In the genomic region with DNA sequence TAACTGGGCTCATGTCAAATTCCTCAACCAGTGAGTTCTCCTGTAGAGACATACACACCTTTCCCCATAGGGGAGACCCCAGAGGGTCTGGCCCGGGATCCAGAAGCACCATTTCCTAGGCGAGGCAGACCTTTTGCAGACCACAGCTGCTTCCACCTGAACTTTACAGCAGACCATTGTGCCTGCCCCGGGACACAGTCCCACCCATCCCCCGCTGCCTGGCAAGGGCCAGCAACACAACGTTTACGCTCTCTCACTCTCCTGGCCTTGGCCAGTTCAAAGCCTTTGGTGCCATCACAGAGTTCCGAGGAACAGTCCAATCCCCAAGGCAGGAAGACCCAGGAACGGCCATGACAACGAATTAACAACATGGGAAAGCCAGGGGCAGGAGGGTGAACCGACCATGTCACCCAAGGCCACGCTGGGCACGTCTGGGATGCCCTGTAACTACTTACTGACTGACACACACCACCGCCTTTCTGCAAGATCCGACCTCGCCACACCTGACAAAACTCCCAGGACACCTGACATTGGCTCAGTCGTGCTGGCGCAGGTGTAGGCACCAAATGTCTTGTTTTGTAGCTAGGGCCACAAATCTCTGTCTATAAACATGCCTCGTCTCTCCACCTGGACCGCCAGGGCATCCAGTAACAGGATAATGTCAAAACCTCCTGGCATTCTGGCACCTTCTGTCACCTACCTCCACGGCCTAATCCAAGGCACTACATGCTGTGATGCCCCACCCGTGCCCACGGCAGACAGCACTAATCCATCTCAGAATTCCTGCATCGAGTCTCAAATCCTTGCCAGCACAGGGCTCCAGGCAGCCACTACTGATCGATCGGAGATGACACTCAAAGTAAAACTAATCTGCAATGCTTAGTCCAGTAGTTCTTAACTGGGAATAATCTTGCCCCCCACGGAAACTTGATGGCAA, we compare ENCODE assay signal across 9 cellular contexts. TPM values are rescaled to one million over a fixed set of nuclear protein-coding genes. Genes with fewer than 3 reads are reported as not detected.
DNase-seq lines count a peak whose midpoint lies in the region; ATAC-seq and TF ChIP-seq lines count a peak whose summit lies in the region.
"Had no signal": no experiment of that assay in that cellular context is flagged by ENCODE, and none has a peak within 500 bp of the region (broad histone marks: within the 10 kb centered on the region; RNA-seq: fewer than 3 reads in every experiment).

No MANE protein-coding gene starts in this region.

- peaks cover 92% of the 10 kb centered on the region for H3K4me1 Mint-ChIP-seq in activated CD8-positive, alpha-beta T cell treated with anti-CD3 and anti-CD28 coated beads for 36 hours (ENCODE audit: low read depth)

- no peaks in the 10 kb centered on the region for H3K27me3 Mint-ChIP-seq in activated CD8-positive, alpha-beta T cell treated with anti-CD3 and anti-CD28 coated beads for 36 hours

- DNase-seq in GM23248 (no peak), right atrium auricular region (ENCODE audit: low spot score) (no peak), NCI-H526 treated with DMSO at 0.1 percent for 48 hours (lab: John Stamatoyannopoulos, UW) (no peak), NCI-H1436 (lab: John Stamatoyannopoulos, UW) (no peak), UCSD-AML1 (lab: John Stamatoyannopoulos, UW; ENCODE audit: unreplicated experiment) (no peak)
- DNase-seq in activated CD8-positive, alpha-beta T cell treated with anti-CD3 and anti-CD28 coated beads for 36 hours, result no peak
- no peak for DNase-seq in stimulated activated CD4-positive, alpha-beta T cell treated with anti-CD3 and anti-CD28 coated beads, Interleukin-1b, Interleukin-23, amount 100 ng/mL, for 48 hours
- DNase-seq: NCI-H524 had no signal

- TF ChIP-seq CTCF in activated CD8-positive, alpha-beta T cell treated with anti-CD3 and anti-CD28 coated beads for 36 hours (IDR thresholded peaks at IDR 0.05), result no peak
- no peak for TF ChIP-seq CTCF in right atrium auricular region (IDR thresholded peaks at IDR 0.05)

- intact Hi-C loops in activated CD8-positive, alpha-beta T cell treated with anti-CD3 and anti-CD28 coated beads for 36 hours (cut with micrococcal nuclease), result no loop called here

- no peaks in the 10 kb centered on the region for H3K9me3 Mint-ChIP-seq in activated CD8-positive, alpha-beta T cell treated with anti-CD3 and anti-CD28 coated beads for 36 hours

- H3K27me3 ChIP-seq in GM23248 (replicated peaks; ENCODE audit: insufficient read depth), result no peaks in the 10 kb centered on the region
- no peaks in the 10 kb centered on the region for H3K27me3 ChIP-seq in right atrium auricular region
- H3K27me3 ChIP-seq in skeletal muscle satellite cell (ENCODE audit: control insufficient read depth, insufficient read depth, low read length), result no peaks in the 10 kb centered on the region

- 89 to 91% methylated on average over 26 of the region's 26 CpGs for WGBS in GM23248 (ENCODE audit: low coverage in 1 of 2, low lambda C conversion rate in 2 of 2, missing lambda C conversion rate in 2 of 2), 2 experiments

- H3K27ac Mint-ChIP-seq in activated CD8-positive, alpha-beta T cell treated with anti-CD3 and anti-CD28 coated beads for 36 hours, result peak overlapping the region; percentile 100

- in situ Hi-C loops in GM23248 (cut with MboI), result no loop called here

- H3K9ac ChIP-seq in GM23248 (peak overlapping the region; percentile 1; the same call in 1 of the 2 replicates), skeletal muscle satellite cell (ENCODE audit: low read depth, low read length) (peak overlapping the region; percentile 77)

- no peak overlapping the region for H2AFZ ChIP-seq in GM23248

- H3K4me3 ChIP-seq in GM23248, result no peak overlapping the region
- no peak overlapping the region for H3K4me3 ChIP-seq in right atrium auricular region
- no peak overlapping the region for H3K4me3 ChIP-seq in skeletal muscle satellite cell (ENCODE audit: low read length)

- no peaks in the 10 kb centered on the region for H3K9me3 ChIP-seq in GM23248 (ENCODE audit: low read depth)
- H3K9me3 ChIP-seq in right atrium auricular region, result no peaks in the 10 kb centered on the region
- no peaks in the 10 kb centered on the region for H3K9me3 ChIP-seq in skeletal muscle satellite cell (replicated peaks; ENCODE audit: low read length)

- peaks cover 79% of the 10 kb centered on the region for H3K36me3 ChIP-seq in GM23248 (ENCODE audit: low read depth)
- H3K36me3 ChIP-seq in right atrium auricular region, result peaks cover 92% of the 10 kb centered on the region
- H3K36me3 ChIP-seq in skeletal muscle satellite cell (ENCODE audit: insufficient read depth, low read length), result peaks cover 91% of the 10 kb centered on the region

- peaks cover 89% of the 10 kb centered on the region for H3K36me3 Mint-ChIP-seq in activated CD8-positive, alpha-beta T cell treated with anti-CD3 and anti-CD28 coated beads for 36 hours (ENCODE audit: low read depth)

- no peaks in the 10 kb centered on the region for H3K9me2 ChIP-seq in GM23248 (ENCODE audit: insufficient read depth)

- no peak for ATAC-seq in activated CD8-positive, alpha-beta T cell treated with anti-CD3 and anti-CD28 coated beads for 36 hours

- peak overlapping the region; percentile 87 for H3K27ac ChIP-seq in GM23248
- peak overlapping the region; percentile 98 to 99 for H3K27ac ChIP-seq in right atrium auricular region

- peaks cover 98% of the 10 kb centered on the region for H3K79me2 ChIP-seq in GM23248 (ENCODE audit: insufficient read depth)

- peaks cover 5% of the 10 kb centered on the region; the same call in 1 of the 2 replicates for H4K20me1 ChIP-seq in GM23248 (ENCODE audit: insufficient read depth)

- no peak overlapping the region for H3K4me2 ChIP-seq in GM23248 (ENCODE audit: unreplicated experiment)
- peak overlapping the region; percentile 42 for H3K4me2 ChIP-seq in skeletal muscle satellite cell (ENCODE audit: low read length)

- peaks cover 94% of the 10 kb centered on the region for H3F3A ChIP-seq in GM23248 (ENCODE audit: insufficient read depth)

- peaks cover 64% of the 10 kb centered on the region for H3K4me1 ChIP-seq in GM23248 (ENCODE audit: insufficient read depth)
- H3K4me1 ChIP-seq in right atrium auricular region, result peaks cover 0 to 100% of the 10 kb centered on the region in 2 donors
- H3K4me1 ChIP-seq in skeletal muscle satellite cell (ENCODE audit: control insufficient read depth, insufficient read depth, low read length), result peaks cover 89% of the 10 kb centered on the region

- CTCF ChIA-PET in activated CD8-positive, alpha-beta T cell treated with anti-CD3 and anti-CD28 coated beads for 36 hours (lab: Charles Lee), result interaction anchor here (1.0 to 1.3 kb wide), 4 partner anchors 8 to 134 kb away, joined by 3 read pairs; no protein-coding TSS in a partner anchor

- POLR2A ChIA-PET in activated CD8-positive, alpha-beta T cell treated with anti-CD3 and anti-CD28 coated beads for 36 hours (lab: Charles Lee), result interaction anchor here (1.1 to 44.1 kb wide), 5 partner anchors 7 to 32 kb away, joined by 3 to 1125 read pairs (median 10); partner anchors contain the start of gene MYH9

- H3K4me3 Mint-ChIP-seq in activated CD8-positive, alpha-beta T cell treated with anti-CD3 and anti-CD28 coated beads for 36 hours, result peak overlapping the region; percentile 90

RNA-seq across cellular contexts. Expression of gene MYH9, which starts 51.3 kb away (rescaled TPM):
- 420 and 453 TPM in 2 replicates for total RNA-seq in GM23248 (2014; rRNA removed; shearing (Covaris generic))
- polyA plus RNA-seq in GM23248 (2016; fragmentation: Nextera tagmentation; extraction: Ambion mirVana), result 282 and 287 TPM in 2 replicates
- 100 to 1,000 TPM; 624 to 679 TPM for total RNA-seq in activated CD8-positive, alpha-beta T cell treated with anti-CD3 and anti-CD28 coated beads for 36 hours
- total RNA-seq in right atrium auricular region, result 100 to 1,000 TPM; 125 to 229 TPM
- total RNA-seq in skeletal muscle satellite cell (2012; rRNA removed), result 248 and 329 TPM in 2 replicates
